ENCODE assay signal across 9 cellular contexts in genomic region chr9:26856413-26857032, GRCh38. TPM values are rescaled to one million over a fixed set of nuclear protein-coding genes. Genes with fewer than 3 reads are reported as not detected.
A peak's percentile ranks its signal among the peaks of the same experiment; 100 is the strongest.
DNase-seq lines count a peak whose midpoint lies in the region; TF ChIP-seq lines count a peak whose summit lies in the region.
"Had no signal": no experiment of that assay in that cellular context is flagged by ENCODE, and none has a peak within 500 bp of the region (broad histone marks: within the 10 kb centered on the region; RNA-seq: fewer than 3 reads in every experiment).

No MANE protein-coding gene starts in this region.

- peaks cover 21% of the 10 kb centered on the region for H3K36me3 Mint-ChIP-seq in type B pancreatic cell

- DNase-seq in AG04449 (ENCODE audit: low read depth, low spot score) (no peak), GM06990 (ENCODE audit: extremely low read depth, insufficient read length) (no peak), MV-4-11 (lab: John Stamatoyannopoulos, UW) (peak; percentile 55), SK-N-DZ (ENCODE audit: low spot score) (peak; percentile 22), foreskin melanocyte (peak; percentile 51), type B pancreatic cell (ENCODE audit: extremely low spot score, unreplicated experiment) (no peak)
- DNase-seq in effector memory CD4-positive, alpha-beta T cell, result no peak

- no peaks in the 10 kb centered on the region for H3K27me3 ChIP-seq in GM06990 (replicated peaks; ENCODE audit: control insufficient read depth, insufficient read depth, low read length)
- no peaks in the 10 kb centered on the region for H3K27me3 ChIP-seq in effector memory CD4-positive, alpha-beta T cell (replicated peaks; ENCODE audit: control insufficient read depth, insufficient read depth, low read length, poor library complexity, severe bottlenecking)

- H3K27me3 Mint-ChIP-seq in type B pancreatic cell, result no peaks in the 10 kb centered on the region
- H3K27me3 Mint-ChIP-seq: IgD-negative memory B cell had no signal

- H3K4me1 Mint-ChIP-seq in type B pancreatic cell (ENCODE audit: unreplicated experiment), result no peaks in the 10 kb centered on the region

- H3K4me3 ChIP-seq in AG04449 (ENCODE audit: low read depth, low read length), result no peak overlapping the region
- H3K4me3 ChIP-seq in GM06990 (replicated peaks; ENCODE audit: low read depth, low read length), result no peak overlapping the region
- H3K4me3 ChIP-seq in HEK293 (ENCODE audit: low read depth, low read length), result no peak overlapping the region
- H3K4me3 ChIP-seq in effector memory CD4-positive, alpha-beta T cell (ENCODE audit: insufficient read depth, low read depth, low read length, poor library complexity, severe bottlenecking), result no peak overlapping the region

- POLR2A ChIA-PET in AG04449 (lab: Yijun Ruan, JAX), result no interaction called here
- POLR2A ChIA-PET in HEK293 (lab: Yijun Ruan, JAX), result no interaction called here

- peaks cover 6% of the 10 kb centered on the region for H3K36me3 ChIP-seq in GM06990 (ENCODE audit: control insufficient read depth, insufficient read depth, low read length)
- peaks cover 4 to 41% of the 10 kb centered on the region in 2 experiments; a peak in 2 of 3 replicates for H3K36me3 ChIP-seq in HEK293 (ENCODE audit: control insufficient read depth in 2 of 2, insufficient read depth in 1 of 2, low read length in 2 of 2)
- H3K36me3 ChIP-seq in effector memory CD4-positive, alpha-beta T cell (ENCODE audit: control insufficient read depth, insufficient read depth, low read length), result peaks cover 25% of the 10 kb centered on the region

- no peaks in the 10 kb centered on the region for H3K9me3 Mint-ChIP-seq in type B pancreatic cell
- H3K9me3 Mint-ChIP-seq: IgD-negative memory B cell had no signal

- TF ChIP-seq CTCF in AG04449 (IDR thresholded peaks at IDR 0.05; ENCODE audit: insufficient read depth, low read length, missing control alignments) (peak; percentile 35), GM06990 (IDR thresholded peaks at IDR 0.05; ENCODE audit: insufficient read depth, low read length, poor library complexity, severe bottlenecking) (peak; percentile 54), HEK293 (tag by site-specific recombination; IDR thresholded peaks at IDR 0.05) (0 out of 2 replicates have a peak, but pooled peaks have one; percentile 21), type B pancreatic cell (conservative IDR thresholded peaks at IDR 0.05) (peak; percentile 78)

- no peaks in the 10 kb centered on the region for H3K4me1 ChIP-seq in HEK293 (ENCODE audit: control insufficient read depth, insufficient read depth, low read length)
- H3K4me1 ChIP-seq in effector memory CD4-positive, alpha-beta T cell (ENCODE audit: control insufficient read depth, insufficient read depth, low read length, poor library complexity, severe bottlenecking), result no peaks in the 10 kb centered on the region

- no peaks in the 10 kb centered on the region for H3K9me3 ChIP-seq in HEK293 (ENCODE audit: control insufficient read depth, insufficient read depth, low read depth, low read length)
- no peaks in the 10 kb centered on the region for H3K9me3 ChIP-seq in effector memory CD4-positive, alpha-beta T cell (ENCODE audit: control insufficient read depth, low read length)

- H3K27ac Mint-ChIP-seq in type B pancreatic cell, result no peak overlapping the region
- H3K27ac Mint-ChIP-seq: IgD-negative memory B cell had no signal

- H3K27ac ChIP-seq in HEK293 (ENCODE audit: extremely low read depth, low read depth, low read length), result no peak overlapping the region
- H3K27ac ChIP-seq in effector memory CD4-positive, alpha-beta T cell (ENCODE audit: insufficient read depth, low read length, poor library complexity, severe bottlenecking), result no peak overlapping the region

- H3K4me3 Mint-ChIP-seq in type B pancreatic cell, result no peak overlapping the region
- H3K4me3 Mint-ChIP-seq: IgD-negative memory B cell had no signal

- CTCF ChIA-PET in AG04449 (lab: Yijun Ruan, JAX), result interaction anchor here (1.0 to 1.9 kb wide), 2 partner anchors 8 to 14 kb away, joined by 3 to 6 read pairs; no protein-coding TSS in a partner anchor
- CTCF ChIA-PET in HEK293 (lab: Yijun Ruan, JAX), result interaction anchor here (0.5 to 3.6 kb wide), 25 partner anchors 9 to 1161 kb away, joined by 3 to 22 read pairs (median 4); no protein-coding TSS in a partner anchor

TF ChIP-seq in HEK293, 187 proteins besides CTCF, POLR2A, EP300 and RAD21:
- TF ChIP-seq ZNF654 (tag by site-specific recombination; IDR thresholded peaks at IDR 0.05; ENCODE audit: low read depth) (peak; percentile 58), ZNF2 (tag by site-specific recombination; IDR thresholded peaks at IDR 0.05) (peak; percentile 80), REPIN1 (tag by site-specific recombination; IDR thresholded peaks at IDR 0.05; ENCODE audit: low read depth) (no peak), ZNF449 (tag by site-specific recombination; IDR thresholded peaks at IDR 0.05) (no peak), ZNF274 (IDR thresholded peaks at IDR 0.05; ENCODE audit: low read length) (no peak), ZNF274 (tag by site-specific recombination; IDR thresholded peaks at IDR 0.05; ENCODE audit: borderline replicate concordance) (no peak)

RNA-seq across cellular contexts. Expression of gene CAAP1, which starts 36.1 kb away (rescaled TPM):
- polyA plus RNA-seq in SK-N-DZ (2014; cell fraction: cytosol; rRNA removed), result 6.0 and 8.4 TPM in 2 replicates
- polyA plus RNA-seq in SK-N-DZ (2014; cell fraction: nucleus; rRNA removed), result 5.1 and 8.4 TPM in 2 replicates
- 18.2 and 20.2 TPM in 2 replicates for total RNA-seq in type B pancreatic cell (ENCODE audit: low replicate concordance)

Comparison
In these comparisons a context has a peak if more than half of its experiments do, and no peak if none do; other contexts are left out.
1. DNase-seq: peak in MV-4-11 (single experiment), SK-N-DZ (single experiment) and foreskin melanocyte (single experiment); none in AG04449 (single experiment), GM06990 (single experiment), type B pancreatic cell (single experiment) and effector memory CD4-positive, alpha-beta T cell (0 of 3).
2. CTCF ChIP-seq: peak in every context shown above with its lines; median percentile 78 in type B pancreatic cell; 54 in GM06990; 35 in AG04449; 21 in HEK293.